In the genomic region with DNA sequence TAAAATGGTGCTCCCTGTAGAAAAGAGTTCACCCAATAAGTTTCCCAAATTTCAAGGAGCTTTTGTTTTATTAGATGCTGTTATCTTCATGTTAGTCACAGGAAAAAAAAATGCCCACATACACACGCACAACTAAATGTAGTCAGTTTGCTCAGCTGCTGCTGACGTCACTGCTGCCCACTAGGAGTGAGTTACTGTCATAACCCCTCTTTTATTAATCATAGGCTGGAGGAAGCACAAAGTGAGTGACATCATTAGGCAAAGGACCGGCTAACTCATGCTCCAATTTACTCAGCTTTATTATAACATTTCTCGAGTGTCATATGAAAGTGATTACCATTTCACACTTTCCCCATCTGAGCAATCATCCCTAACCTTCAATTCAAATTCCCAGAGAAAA, we compare ENCODE assay signal across 13 cellular contexts. TPM values are rescaled to one million over a fixed set of nuclear protein-coding genes. Genes with fewer than 3 reads are reported as not detected.
A peak's percentile ranks its signal among the peaks of the same experiment; 100 is the strongest.
DNase-seq lines count a peak whose midpoint lies in the region; ATAC-seq lines count a peak whose summit lies in the region.
"Had no signal": no experiment of that assay in that cellular context is flagged by ENCODE, and none has a peak within 500 bp of the region (broad histone marks: within the 10 kb centered on the region; RNA-seq: fewer than 3 reads in every experiment).

No MANE protein-coding gene starts in this region.

- WGBS in trophoblast cell (ENCODE audit: extremely low coverage, insufficient coverage, insufficient read length) = no CpG with 5 or more reads among the region's 4 CpGs

- no peak overlapping the region for H4K8ac ChIP-seq in trophoblast cell (ENCODE audit: low read depth, low read length)

- H3K4me3 ChIP-seq in trophoblast cell (ENCODE audit: low read depth, low read length) = no peak overlapping the region
- H3K4me3 ChIP-seq: suprapubic skin had no signal

- H3K4me2 ChIP-seq in trophoblast cell (ENCODE audit: low read length) = no peak overlapping the region

- H3K4ac ChIP-seq in trophoblast cell (ENCODE audit: low read depth, low read length) = no peak overlapping the region

- peaks cover 5% of the 10 kb centered on the region for H3K79me2 ChIP-seq in trophoblast cell (ENCODE audit: control insufficient read depth, insufficient read depth, low read length, poor library complexity)

- no peak overlapping the region for H2BK12ac ChIP-seq in trophoblast cell (ENCODE audit: low read length)

- no peak overlapping the region for H3K14ac ChIP-seq in trophoblast cell (ENCODE audit: low read length)

- H3K18ac ChIP-seq in trophoblast cell (ENCODE audit: low read length) = no peak overlapping the region

- H3K9ac ChIP-seq in trophoblast cell (ENCODE audit: low read length) = no peak overlapping the region

- no peaks in the 10 kb centered on the region for H3K36me3 ChIP-seq in trophoblast cell (ENCODE audit: control insufficient read depth in 1 of 2, insufficient read depth in 2 of 2, low read length in 2 of 2)
- H3K36me3 ChIP-seq: suprapubic skin had no signal

- ATAC-seq in HG03175 (IDR thresholded peaks at IDR 0.05; ENCODE audit: unreplicated experiment) = no peak
- ATAC-seq: activated T-cell treated with anti-CD3 and anti-CD28 coated beads, Interleukin-2, amount 50 U/mL, for 72 hours; WTC11 had no signal

- H2AFZ ChIP-seq in trophoblast cell (ENCODE audit: insufficient read depth, low read length, poor library complexity) = no peak overlapping the region

- no peak overlapping the region for H4K91ac ChIP-seq in trophoblast cell (ENCODE audit: low read depth, low read length)

- H2BK120ac ChIP-seq in trophoblast cell (ENCODE audit: insufficient read depth, low read length, poor library complexity) = no peak overlapping the region

- H3K9me3 ChIP-seq in trophoblast cell (ENCODE audit: insufficient read depth, low read depth, low read length) = no peaks in the 10 kb centered on the region
- H3K9me3 ChIP-seq: suprapubic skin had no signal

- H3K27ac ChIP-seq in trophoblast cell (ENCODE audit: low read depth, low read length) = no peak overlapping the region
- H3K27ac ChIP-seq: epithelial cell of prostate, suprapubic skin had no signal

- no peak overlapping the region for H2BK5ac ChIP-seq in trophoblast cell (ENCODE audit: low read depth, low read length, poor library complexity)

- DNase-seq in ELR (ENCODE audit: low read depth) (peak; percentile 93), RKO (ENCODE audit: low spot score) (peak; percentile 65), dermis blood vessel endothelial cell (peak; percentile 33), trophoblast cell (peak; percentile 72 to 79), NCI-H526 treated with DMSO at 0.1 percent for 48 hours (lab: John Stamatoyannopoulos, UW) (no peak), SKM-1 (lab: John Stamatoyannopoulos, UW; ENCODE audit: unreplicated experiment) (no peak)
- DNase-seq: activated T-cell treated with anti-CD3 and anti-CD28 coated beads, Interleukin-2, amount 50 U/mL, for 72 hours; Karpas-422; NCI-H345 had no signal

- H3K27me3 ChIP-seq in trophoblast cell (ENCODE audit: insufficient read depth, low read length) = no peaks in the 10 kb centered on the region
- H3K27me3 ChIP-seq: suprapubic skin had no signal

- peaks cover 12% of the 10 kb centered on the region for H3K79me1 ChIP-seq in trophoblast cell (ENCODE audit: low read length)

- H3K23ac ChIP-seq in trophoblast cell (ENCODE audit: low read length) = no peak overlapping the region

- H3K4me1 ChIP-seq in trophoblast cell (ENCODE audit: control insufficient read depth in 1 of 2, insufficient read depth in 2 of 2, low read length in 2 of 2) = peaks cover 11 to 12% of the 10 kb centered on the region in 2 experiments

- H4K12ac ChIP-seq in trophoblast cell (ENCODE audit: low read depth, low read length) = no peak overlapping the region

- H2AK5ac ChIP-seq in trophoblast cell (ENCODE audit: low read length) = no peak overlapping the region

RNA-seq across cellular contexts. Expression of a gene that starts 6.7 kb away (rescaled TPM):
- total RNA-seq in dermis blood vessel endothelial cell = 0.60 and 1.0 TPM in 2 replicates
- polyA plus RNA-seq in trophoblast cell (2013) = 33.1 and 34.2 TPM in 2 replicates

Comparison
In these comparisons a context has a peak if more than half of its experiments do, and no peak if none do; other contexts are left out.
1. DNase-seq: peak in ELR (single experiment), RKO (single experiment), dermis blood vessel endothelial cell (single experiment) and trophoblast cell (2 of 2); none in NCI-H526 treated with DMSO at 0.1 percent for 48 hours (single experiment) and SKM-1 (single experiment).